In the genomic region with DNA sequence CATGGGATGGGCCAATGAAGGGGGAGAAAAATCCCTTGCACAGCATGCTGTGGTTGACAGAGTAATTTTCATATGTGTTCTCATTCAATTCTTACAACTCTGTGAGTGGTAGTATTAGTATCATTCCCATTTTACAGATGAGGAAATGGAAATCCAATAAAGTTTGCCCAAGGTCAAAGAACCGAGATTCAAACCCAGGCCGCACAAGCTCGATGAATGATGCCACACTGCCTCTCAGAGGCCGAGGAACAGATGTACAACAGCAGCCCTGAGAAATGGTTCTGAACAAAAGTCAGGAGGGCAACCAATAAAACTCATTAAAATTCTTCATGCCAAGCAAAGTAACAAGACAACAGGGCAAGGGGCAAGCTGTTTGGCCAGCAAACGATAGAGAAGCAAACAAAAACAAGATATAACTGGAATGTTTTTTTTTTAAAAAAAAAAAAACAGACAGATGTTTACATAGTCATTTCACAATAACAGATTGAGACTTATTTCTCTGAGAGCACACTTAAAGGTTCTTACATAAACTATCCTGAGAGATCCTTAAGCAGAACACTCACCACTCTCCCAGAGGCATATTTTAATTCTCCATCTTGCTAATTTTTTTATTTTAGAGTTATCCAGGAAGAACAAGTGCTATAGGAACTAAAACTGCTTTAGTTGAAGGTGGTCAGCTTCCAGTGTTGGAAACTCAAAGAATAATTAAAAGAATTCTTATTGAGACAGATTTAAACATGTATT, we compare ENCODE assay signal across 9 cellular contexts.
DNase-seq lines count a peak whose midpoint lies in the region; ATAC-seq and TF ChIP-seq lines count a peak whose summit lies in the region.
"Had no signal": no experiment of that assay in that cellular context is flagged by ENCODE, and none has a peak within 500 bp of the region (broad histone marks: within the 10 kb centered on the region; RNA-seq: fewer than 3 reads in every experiment).

No MANE protein-coding gene starts in this region.

- no peak for TF ChIP-seq CTCF in heart left ventricle (IDR thresholded peaks at IDR 0.05)

- peak; percentile 86 for DNase-seq in DMS79 treated with DMSO at 0.1 percent for 48 hours (lab: John Stamatoyannopoulos, UW)
- DNase-seq in Jurkat, Clone E6-1 (ENCODE audit: low read depth, low spot score) = peak; percentile 6
- DNase-seq in SK-N-DZ (ENCODE audit: low spot score) = peak; percentile 2
- peak; percentile 38 for DNase-seq in kidney tubule cell (ENCODE audit: low spot score)
- no peak for DNase-seq in NCI-H226
- DNase-seq in activated T-cell treated with anti-CD3 and anti-CD28 coated beads, Interleukin-2, amount 50 U/mL, for 48 hours = no peak
- DNase-seq in heart left ventricle = no peak
- no peak for DNase-seq in GDM1 (lab: John Stamatoyannopoulos, UW)
- DNase-seq: natural killer cell had no signal

- intact Hi-C loops in heart left ventricle (cut with DNase I) = loop anchor here in 1 of 10 donors (10.0 kb wide), 1 partner anchor 688 kb away; no protein-coding TSS in a partner anchor

- no peak overlapping the region for H3K4me3 ChIP-seq in Jurkat, Clone E6-1 (ENCODE audit: low read length)
- no peak overlapping the region for H3K4me3 ChIP-seq in heart left ventricle

- H3K27me3 ChIP-seq in heart left ventricle = peaks cover 0 to 15% (median 4%) of the 10 kb centered on the region in 9 donors

- H3K9me3 ChIP-seq in heart left ventricle = no peaks in the 10 kb centered on the region

- no peak overlapping the region for H3K27ac ChIP-seq in heart left ventricle

- H3K4me1 ChIP-seq in heart left ventricle = no peaks in the 10 kb centered on the region

- TF ChIP-seq POLR2A in heart left ventricle (IDR thresholded peaks at IDR 0.05) = no peak

- ATAC-seq in heart left ventricle = no peak
- ATAC-seq: natural killer cell had no signal

- no peaks in the 10 kb centered on the region for H3K36me3 ChIP-seq in heart left ventricle

- whole genome bisulfite sequencing in heart left ventricle, 4 donors = 15 to 27% (median 21%) methylated on average over 5 of the region's 5 CpGs

Comparison
In these comparisons a context has a peak if more than half of its experiments do, and no peak if none do; other contexts are left out.
1. DNase-seq: peak in DMS79 treated with DMSO at 0.1 percent for 48 hours (single experiment), Jurkat, Clone E6-1 (single experiment), SK-N-DZ (single experiment) and kidney tubule cell (single experiment); none in NCI-H226 (single experiment), activated T-cell treated with anti-CD3 and anti-CD28 coated beads, Interleukin-2, amount 50 U/mL, for 48 hours (0 of 2), heart left ventricle (0 of 5) and GDM1 (single experiment).